9 cellular contexts compared by ENCODE assay signal in genomic region chr2:161418715-161419337, GRCh38. TPM values are rescaled to one million over a fixed set of nuclear protein-coding genes. Genes with fewer than 3 reads are reported as not detected.
DNase-seq lines count a peak whose midpoint lies in the region; ATAC-seq and TF ChIP-seq lines count a peak whose summit lies in the region.
"Had no signal": no experiment of that assay in that cellular context is flagged by ENCODE, and none has a peak within 500 bp of the region (broad histone marks: within the 10 kb centered on the region; RNA-seq: fewer than 3 reads in every experiment).

No MANE protein-coding gene starts in this region.

- no peak overlapping the region for H3K27ac ChIP-seq in left ventricle myocardium inferior (replicated peaks)
- H3K27ac ChIP-seq in thoracic aorta, result no peak overlapping the region

- peaks cover 14% of the 10 kb centered on the region for H3K4me1 Mint-ChIP-seq in MCF 10A (ENCODE audit: insufficient read depth, unreplicated experiment)

- CTCF ChIA-PET in MCF 10A (lab: Yijun Ruan, JAX), result interaction anchor here (1.1 kb wide), 1 partner anchor 527 kb away, joined by 3 read pairs; no protein-coding TSS in a partner anchor

- TF ChIP-seq CTCF in left ventricle myocardium inferior (IDR thresholded peaks at IDR 0.05; ENCODE audit: borderline replicate concordance) (no peak), thoracic aorta (IDR thresholded peaks at IDR 0.05) (no peak), MCF 10A (IDR thresholded peaks at IDR 0.05; ENCODE audit: unreplicated experiment) (no peak)

- DNase-seq in left ventricle myocardium inferior (no peak), Right ventricle myocardium inferior (ENCODE audit: missing footprints) (no peak), SW480 (ENCODE audit: low spot score) (peak; percentile 42), glomerular visceral epithelial cell (ENCODE audit: extremely low spot score) (peak; percentile 52), thoracic aorta (ENCODE audit: low spot score) (no peak), NCI-H2107 treated with DMSO at 0.1 percent for 48 hours (lab: John Stamatoyannopoulos, UW; ENCODE audit: unreplicated experiment) (no peak), MCF 10A (ENCODE audit: unreplicated experiment) (no peak), DMS79 (lab: John Stamatoyannopoulos, UW) (no peak)

- no peaks in the 10 kb centered on the region for H3K36me3 ChIP-seq in left ventricle myocardium inferior
- H3K36me3 ChIP-seq in thoracic aorta, result no peaks in the 10 kb centered on the region

- ATAC-seq in Right ventricle myocardium inferior, result no peak
- no peak for ATAC-seq in thoracic aorta (ENCODE audit: insufficient number of reproducible peaks, low FRiP score, low read depth)

- intact Hi-C loops in left ventricle myocardium inferior (cut with micrococcal nuclease), result no loop called here
- intact Hi-C loops in Right ventricle myocardium inferior (cut with DNase I), result no loop called here
- intact Hi-C loops in MCF 10A (cut with micrococcal nuclease), result no loop called here

- no peaks in the 10 kb centered on the region for H3K9me3 ChIP-seq in left ventricle myocardium inferior (replicated peaks)
- H3K9me3 ChIP-seq in thoracic aorta, result no peaks in the 10 kb centered on the region

- peaks cover 100% of the 10 kb centered on the region for H3K27me3 ChIP-seq in left ventricle myocardium inferior (ENCODE audit: low read depth)
- H3K27me3 ChIP-seq in thoracic aorta (replicated peaks; ENCODE audit: insufficient read depth), result peaks cover 34% of the 10 kb centered on the region

- no peaks in the 10 kb centered on the region for H3K9me3 Mint-ChIP-seq in MCF 10A (ENCODE audit: unreplicated experiment)

- H3K4me3 ChIP-seq in left ventricle myocardium inferior, result peak overlapping the region; percentile 40
- peak overlapping the region; percentile 27 for H3K4me3 ChIP-seq in thoracic aorta

- H3K4me3 Mint-ChIP-seq in MCF 10A (ENCODE audit: unreplicated experiment), result no peak overlapping the region

- H3K27me3 Mint-ChIP-seq in MCF 10A (ENCODE audit: insufficient read depth, unreplicated experiment), result peaks cover 41% of the 10 kb centered on the region

- H3K36me3 Mint-ChIP-seq in MCF 10A (ENCODE audit: insufficient read depth, unreplicated experiment), result peaks cover 14% of the 10 kb centered on the region

- POLR2A ChIA-PET in MCF 10A (lab: Yijun Ruan, JAX), result no interaction called here

- H3K4me1 ChIP-seq in left ventricle myocardium inferior (peaks cover 59% of the 10 kb centered on the region), thoracic aorta (ENCODE audit: control insufficient read depth in 1 of 2, low read depth in 2 of 2) (peaks cover 0 to 50% of the 10 kb centered on the region in 2 donors)

- no TSS peak for BruUV-seq in MCF 10A (replicated peaks; lab: Mats Ljungman, UMichigan)

- H3K27ac Mint-ChIP-seq in MCF 10A (ENCODE audit: low read depth, unreplicated experiment), result no peak overlapping the region

RNA-seq across cellular contexts. Expression of gene TBR1, which starts 2.7 kb away (rescaled TPM):
- not detected for total RNA-seq in left ventricle myocardium inferior
- total RNA-seq in Right ventricle myocardium inferior, result not detected
- not detected for total RNA-seq in thoracic aorta
- 0.12 and 0.26 TPM in 2 replicates for total RNA-seq in MCF 10A (2022)
- total RNA-seq: HT1080 had no signal

Comparison
In these comparisons a context has a peak if more than half of its experiments do, and no peak if none do; other contexts are left out.
1. DNase-seq: peak in SW480 (single experiment) and glomerular visceral epithelial cell (single experiment); none in left ventricle myocardium inferior (single experiment), Right ventricle myocardium inferior (single experiment), thoracic aorta (single experiment), NCI-H2107 treated with DMSO at 0.1 percent for 48 hours (single experiment), MCF 10A (single experiment) and DMS79 (single experiment).